27 cellular contexts compared by ENCODE assay signal in genomic region chr10:131456411-131456810, GRCh38.
"Had no signal": no experiment of that assay in that cellular context is flagged by ENCODE, and none has a peak within 500 bp of the region (broad histone marks: within the 10 kb centered on the region; RNA-seq: fewer than 3 reads in every experiment).

No MANE protein-coding gene starts in this region.

- H3K4me2 ChIP-seq: hepatocyte, neural progenitor cell, smooth muscle cell had no signal

- H3K9me3 ChIP-seq: left lung, lower lobe of right lung, neutrophil, right atrium auricular region, right lobe of liver, tibial nerve, uterus had no signal

- DNase-seq: kidney glomerular epithelial cell; left cardiac atrium; lower lobe of right lung; mammary epithelial cell; mesenchymal stem cell; naive B cell; natural killer cell; nephron progenitor cell; occipital lobe; right lobe of liver; stimulated activated CD4-positive, alpha-beta T cell treated with anti-CD3 and anti-CD28 coated beads, Interleukin-1b, Interleukin-23, amount 100 ng/mL, for 48 hours; stimulated activated CD4-positive, alpha-beta T cell treated with anti-CD3 and anti-CD28 coated beads, Interleukin-2, amount 100 ng/mL, for 48 hours; stimulated activated CD4-positive, alpha-beta T cell treated with anti-CD3 and anti-CD28 coated beads, Interleukin-4, amount 100 ng/mL, for 4 hours; stimulated activated CD8-positive, alpha-beta memory T cell treated with anti-CD3 and anti-CD28 coated beads, Interleukin-4, amount 100 ng/mL, for 48 hours; stimulated activated naive CD4-positive, alpha-beta T cell treated with Interleukin-2 at 50 U/mL for 16 hours; stimulated activated naive CD8-positive, alpha-beta T cell treated with anti-CD3 and anti-CD28 coated beads, Interleukin-15, amount 100 ng/mL, for 72 hours; substantia nigra; uterus had no signal

- ATAC-seq: left cardiac atrium; left lung; lower lobe of right lung; natural killer cell; right lobe of liver; stimulated activated memory B cell treated with anti-CD40 and anti-IgM and Interleukin-4, amounts not matched to agents 10 μg/mL and 1 μg/mL and 100 μg/mL, for 72 hours; stimulated activated naive CD8-positive, alpha-beta T cell treated with anti-CD3 and anti-CD28 coated beads, Interleukin-15, amount 100 ng/mL, for 72 hours had no signal

- H3K36me3 ChIP-seq: left lung, lower lobe of right lung, neural progenitor cell, neutrophil, right atrium auricular region, right lobe of liver, tibial nerve, uterus had no signal

- H3K4me3 ChIP-seq: hepatocyte, left lung, lower lobe of right lung, neural progenitor cell, right atrium auricular region, right lobe of liver, smooth muscle cell, tibial nerve, uterus had no signal

- H3K27me3 ChIP-seq: right atrium auricular region, right lobe of liver, uterus had no signal

- H3K4me1 ChIP-seq: left lung, uterus had no signal

- H3K27ac ChIP-seq: hepatocyte, left lung, lower lobe of right lung, neural progenitor cell, neutrophil, parathyroid adenoma, right atrium auricular region, right lobe of liver, tibial nerve, uterus had no signal

- H3K9ac ChIP-seq: neural progenitor cell, parathyroid adenoma had no signal
